9 cellular contexts compared by ENCODE assay signal in genomic region chr6:87742106-87742505, GRCh38. TPM values are rescaled to one million over a fixed set of nuclear protein-coding genes. Genes with fewer than 3 reads are reported as not detected.
DNase-seq lines count a peak whose midpoint lies in the region; ATAC-seq and TF ChIP-seq lines count a peak whose summit lies in the region.
"Had no signal": no experiment of that assay in that cellular context is flagged by ENCODE, and none has a peak within 500 bp of the region (broad histone marks: within the 10 kb centered on the region; RNA-seq: fewer than 3 reads in every experiment).

No MANE protein-coding gene starts in this region.

- no peak overlapping the region for H3K4me2 ChIP-seq in DND-41 (ENCODE audit: insufficient read depth, low read length)

- no peak for TF ChIP-seq CTCF in DND-41 (IDR thresholded peaks at IDR 0.05; ENCODE audit: borderline replicate concordance, extremely low read depth, low read length, poor library complexity, severe bottlenecking)

- ATAC-seq in DND-41 (ENCODE audit: insufficient read depth, low read depth) (peak; percentile 76), HG02763 (IDR thresholded peaks at IDR 0.05; ENCODE audit: unreplicated experiment) (no peak)

- H4K20me1 ChIP-seq in DND-41 (ENCODE audit: insufficient read depth, low read length): no peaks in the 10 kb centered on the region

- peaks cover 15 to 45% of the 10 kb centered on the region in 2 donors for H3K4me1 Mint-ChIP-seq in immature natural killer cell

- H3K4me3 ChIP-seq in DND-41 (ENCODE audit: low read depth in 1 of 2, low read length in 2 of 2): no peak overlapping the region
- H3K4me3 ChIP-seq: SJSA1 had no signal

- peaks cover 0 to 2% (median 0%) of the 10 kb centered on the region in 6 donors for H3K9me3 Mint-ChIP-seq in immature natural killer cell

- no peak overlapping the region for H3K27ac ChIP-seq in DND-41 (ENCODE audit: low read length)
- H3K27ac ChIP-seq: SJSA1 had no signal

- peak overlapping the region; percentile 3; the same call in 1 of the 2 replicates for H2AFZ ChIP-seq in DND-41 (ENCODE audit: low read depth, low read length)

- H3K4me3 Mint-ChIP-seq in immature natural killer cell: no peak overlapping the region

- no peak overlapping the region for H3K9ac ChIP-seq in DND-41 (ENCODE audit: low read depth, low read length)

- peak overlapping the region in 4 of 6 donors; percentile 29 to 85 (median 66) for H3K27ac Mint-ChIP-seq in immature natural killer cell

- H3K27me3 ChIP-seq in DND-41 (ENCODE audit: insufficient read depth, low read length, poor library complexity): peaks cover 6% of the 10 kb centered on the region
- H3K27me3 ChIP-seq: SJSA1 had no signal

- DNase-seq in DND-41 (peak; percentile 19), HCEC 1CT (peak; percentile 25), T-helper 22 cell (ENCODE audit: low read depth) (peak; percentile 52), immature natural killer cell (peak; percentile 10 to 56 (median 34)), ecto neural progenitor cell (ENCODE audit: low spot score) (no peak), NCI-H2227 (lab: John Stamatoyannopoulos, UW; ENCODE audit: unreplicated experiment) (no peak), NOMO-1 treated with DMSO at 0.1 percent for 48 hours (lab: John Stamatoyannopoulos, UW; ENCODE audit: unreplicated experiment) (no peak)

- H3K27me3 Mint-ChIP-seq in immature natural killer cell (ENCODE audit: low read depth in 3 of 3): peaks cover 0 to 3% (median 0%) of the 10 kb centered on the region in 3 donors

- H3K79me2 ChIP-seq in DND-41 (ENCODE audit: insufficient read depth, low read length): no peaks in the 10 kb centered on the region

- no peaks in the 10 kb centered on the region for H3K36me3 Mint-ChIP-seq in immature natural killer cell

- no peaks in the 10 kb centered on the region for H3K36me3 ChIP-seq in DND-41 (ENCODE audit: insufficient read depth, low read length)
- H3K36me3 ChIP-seq: SJSA1 had no signal

- no peaks in the 10 kb centered on the region for H3K4me1 ChIP-seq in DND-41 (ENCODE audit: insufficient read depth, low read length)

- H3K9me3 ChIP-seq in DND-41 (ENCODE audit: insufficient read depth, low read length, severe bottlenecking): no peaks in the 10 kb centered on the region
- H3K9me3 ChIP-seq: SJSA1 had no signal

RNA-seq across cellular contexts. Expression of gene AKIRIN2, which starts 40.1 kb away (rescaled TPM):
- 10 to 100 TPM; 35.6 to 53.8 (median 42.0) TPM for polyA plus RNA-seq in immature natural killer cell

Comparison
In these comparisons a context has a peak if more than half of its experiments do, and no peak if none do; other contexts are left out.
1. DNase-seq: peak in DND-41 (single experiment), HCEC 1CT (single experiment), T-helper 22 cell (single experiment) and immature natural killer cell (3 of 3); none in ecto neural progenitor cell (single experiment), NCI-H2227 (single experiment) and NOMO-1 treated with DMSO at 0.1 percent for 48 hours (single experiment).